ENCODE assay signal across 8 cellular contexts in genomic region chr7:82592416-82592815, GRCh38.
"Had no signal": no experiment of that assay in that cellular context is flagged by ENCODE, and none has a peak within 500 bp of the region (broad histone marks: within the 10 kb centered on the region; RNA-seq: fewer than 3 reads in every experiment).

No MANE protein-coding gene starts in this region.

- FAIRE-seq: G401.6, GM12878, GM12891, GM12892, GM18507, GM19239 had no signal

- ATAC-seq: GM12878 had no signal

- DNase-seq: GDM1, GF-D8 had no signal

- H3K4me3 ChIP-seq: GM12878 had no signal
